8 cellular contexts compared by ENCODE assay signal in the genomic region with DNA sequence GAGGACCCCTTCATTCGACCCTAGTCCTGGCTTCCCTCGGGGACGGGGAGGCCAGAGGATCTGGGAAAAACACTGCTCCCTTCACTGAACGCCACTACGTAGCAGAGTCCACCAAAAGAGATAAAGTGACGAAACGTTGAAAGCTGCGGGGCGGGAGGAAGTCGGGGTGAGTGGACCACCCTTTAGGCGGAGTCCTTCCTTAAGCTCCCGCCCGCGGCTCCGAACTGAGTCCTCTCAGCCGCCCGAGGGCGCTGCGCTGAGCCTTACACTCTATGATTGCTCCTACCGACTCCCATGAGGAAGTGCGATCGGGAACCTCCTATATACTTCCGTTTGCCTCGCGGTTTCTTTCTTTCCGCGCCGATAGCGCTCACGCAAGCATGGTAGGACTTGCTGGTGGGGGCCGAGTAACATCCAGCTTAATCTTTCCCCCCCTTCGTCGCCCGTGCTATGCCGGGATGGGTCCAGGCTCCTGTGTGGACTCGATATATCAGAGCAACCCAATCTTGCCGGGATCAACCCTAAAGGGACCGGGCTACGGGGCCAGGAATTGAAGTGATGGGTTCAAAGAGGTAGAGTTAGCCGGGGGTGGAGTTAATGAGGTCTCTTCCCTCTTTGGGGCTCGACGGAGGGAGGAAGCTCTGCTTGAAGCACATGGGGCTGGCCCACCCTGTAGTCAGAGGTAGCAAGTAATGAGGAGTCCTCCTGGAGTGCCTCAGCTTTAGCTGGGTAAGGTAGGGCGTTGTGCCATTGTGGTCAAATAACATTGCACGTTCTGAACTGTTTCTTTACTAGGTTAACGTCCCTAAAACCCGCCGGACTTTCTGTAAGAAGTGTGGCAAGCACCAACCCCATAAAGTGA. TPM values are rescaled to one million over a fixed set of nuclear protein-coding genes. Genes with fewer than 3 reads are reported as not detected.
DNase-seq lines count a peak whose midpoint lies in the region; ATAC-seq and TF ChIP-seq lines count a peak whose summit lies in the region.

A gene (plus strand): TSS at position 348 of the 862 bp plus-strand sequence. CDS start 33 bp downstream, at position 381.

- no peaks in the 10 kb centered on the region for H3K9me3 Mint-ChIP-seq in T-helper 1 cell treated with Interleukin-12 subunit alpha and Interleukin-12 subunit beta and Interleukin-4 antibody, amounts not matched to agents 30 μg/mL and 1 μg/mL, for 36 hours

- peak within 1 kb of the TSS; percentile 88 for H3K27ac Mint-ChIP-seq in T-helper 1 cell treated with Interleukin-12 subunit alpha and Interleukin-12 subunit beta and Interleukin-4 antibody, amounts not matched to agents 30 μg/mL and 1 μg/mL, for 36 hours

- peaks cover 10% of the 10 kb centered on the region for H3K4me1 Mint-ChIP-seq in T-helper 1 cell treated with Interleukin-12 subunit alpha and Interleukin-12 subunit beta and Interleukin-4 antibody, amounts not matched to agents 30 μg/mL and 1 μg/mL, for 36 hours (ENCODE audit: low read depth)

- in situ Hi-C loops in GM13977 (cut with MboI; ENCODE audit: low pct_unique_long_range_greater_than_20kb, low sequenced_read_pairs, unreplicated experiment): no loop called here

- DNase-seq in GM13977 (ENCODE audit: low spot score) (peak; percentile 71), NCI-H1694 (lab: John Stamatoyannopoulos, UW) (peak; percentile 94), amygdala (lab: John Stamatoyannopoulos, UW) (peak in 55 of 56 donors; percentile 1 to 88 (median 61)), hepatic stellate cell (ENCODE audit: low spot score) (peak; percentile 67), renal cortical epithelial cell (ENCODE audit: low read depth) (peak; percentile 85), cortex of kidney (lab: John Stamatoyannopoulos, UW) (no peak)

- no peaks in the 10 kb centered on the region for H3K27me3 Mint-ChIP-seq in T-helper 1 cell treated with Interleukin-12 subunit alpha and Interleukin-12 subunit beta and Interleukin-4 antibody, amounts not matched to agents 30 μg/mL and 1 μg/mL, for 36 hours (ENCODE audit: low read depth)

- H3K4me3 Mint-ChIP-seq in T-helper 1 cell treated with Interleukin-12 subunit alpha and Interleukin-12 subunit beta and Interleukin-4 antibody, amounts not matched to agents 30 μg/mL and 1 μg/mL, for 36 hours: peak within 1 kb of the TSS; percentile 95

- peaks cover 29% of the 10 kb centered on the region for H3K36me3 Mint-ChIP-seq in T-helper 1 cell treated with Interleukin-12 subunit alpha and Interleukin-12 subunit beta and Interleukin-4 antibody, amounts not matched to agents 30 μg/mL and 1 μg/mL, for 36 hours (ENCODE audit: low read depth)

- peak; percentile 60 for TF ChIP-seq CTCF in GM13977 (IDR thresholded peaks at IDR 0.05; ENCODE audit: extremely low read depth, insufficient read depth, missing control alignments)

- peak; percentile 81 for ATAC-seq in HG02885 (IDR thresholded peaks at IDR 0.05; ENCODE audit: poor library complexity, unreplicated experiment)

RNA-seq across cellular contexts. Expression of the gene that starts here (rescaled TPM):
- 807 and 955 TPM in 2 replicates for total RNA-seq in renal cortical epithelial cell
